In the genomic region with DNA sequence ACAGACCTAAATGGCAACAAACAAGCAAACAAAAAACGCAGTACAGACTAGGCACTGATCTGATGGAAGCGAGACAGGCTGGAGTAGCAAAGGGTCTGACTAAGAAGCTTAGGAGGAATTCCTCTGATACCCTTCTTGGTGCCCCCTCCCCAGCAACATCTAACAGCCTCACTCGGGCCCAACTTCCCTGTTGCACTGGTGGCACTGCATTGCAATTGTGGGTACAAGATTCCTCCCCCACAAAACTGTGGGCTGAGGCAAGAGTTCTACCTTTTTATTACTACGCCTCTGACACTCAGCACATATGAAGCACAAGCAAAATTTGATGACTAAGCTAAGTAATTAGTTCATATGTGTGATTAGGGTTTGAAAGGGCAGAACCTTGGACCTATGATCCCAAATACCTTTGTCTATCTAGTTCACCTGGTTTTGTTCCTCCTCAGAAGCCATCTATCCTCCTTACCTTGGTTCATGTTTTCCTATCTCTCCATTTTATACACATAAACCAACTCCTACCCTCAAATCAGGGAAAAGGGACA, we compare ENCODE assay signal across 11 cellular contexts.
DNase-seq lines count a peak whose midpoint lies in the region; ATAC-seq and TF ChIP-seq lines count a peak whose summit lies in the region.
"Had no signal": no experiment of that assay in that cellular context is flagged by ENCODE, and none has a peak within 500 bp of the region (broad histone marks: within the 10 kb centered on the region; RNA-seq: fewer than 3 reads in every experiment).

No MANE protein-coding gene starts in this region.

- ATAC-seq in heart left ventricle (no peak), left ventricle myocardium superior (no peak), foreskin keratinocyte (no peak)

- no peaks in the 10 kb centered on the region for H3K9me3 Mint-ChIP-seq in osteocyte (ENCODE audit: unreplicated experiment)
- H3K9me3 Mint-ChIP-seq: activated naive CD4-positive, alpha-beta T cell treated with anti-CD3 and anti-CD28 coated beads, Interleukin-2, amount 50 U/mL, for 24 hours had no signal

- H3K4me3 ChIP-seq in heart left ventricle (no peak overlapping the region), urinary bladder (ENCODE audit: low read depth, low read length) (no peak overlapping the region)
- H3K4me3 ChIP-seq: prostate gland had no signal

- TF ChIP-seq CTCF in heart left ventricle (IDR thresholded peaks at IDR 0.05) (no peak), foreskin keratinocyte (conservative IDR thresholded peaks at IDR 0.05) (no peak), osteocyte (IDR thresholded peaks at IDR 0.05) (no peak)

- H3K9me3 ChIP-seq in heart left ventricle, result no peaks in the 10 kb centered on the region
- H3K9me3 ChIP-seq: prostate gland had no signal

- no peaks in the 10 kb centered on the region for H3K36me3 Mint-ChIP-seq in osteocyte (ENCODE audit: unreplicated experiment)

- peaks cover 45% of the 10 kb centered on the region for H3K4me1 Mint-ChIP-seq in osteocyte (ENCODE audit: unreplicated experiment)

- peak overlapping the region; percentile 54 for H3K27ac Mint-ChIP-seq in osteocyte (ENCODE audit: unreplicated experiment)
- H3K27ac Mint-ChIP-seq: activated naive CD4-positive, alpha-beta T cell treated with anti-CD3 and anti-CD28 coated beads, Interleukin-2, amount 50 U/mL, for 24 hours had no signal

- H3K36me3 ChIP-seq in heart left ventricle (no peaks in the 10 kb centered on the region), urinary bladder (ENCODE audit: insufficient read depth) (no peaks in the 10 kb centered on the region)
- H3K36me3 ChIP-seq: prostate gland had no signal

- peaks cover 15 to 61% (median 43%) of the 10 kb centered on the region in 12 donors for H3K4me1 ChIP-seq in heart left ventricle
- H3K4me1 ChIP-seq in foreskin keratinocyte, result peaks cover 21% of the 10 kb centered on the region
- H3K4me1 ChIP-seq in urinary bladder (ENCODE audit: insufficient read depth), result peaks cover 5% of the 10 kb centered on the region
- H3K4me1 ChIP-seq: prostate gland had no signal

- DNase-seq in heart left ventricle (no peak), left ventricle myocardium superior (no peak), foreskin keratinocyte (no peak), osteocyte (ENCODE audit: extremely low spot score, unreplicated experiment) (no peak), NCI-H82 (lab: John Stamatoyannopoulos, UW) (no peak), NCI-H2029 (lab: John Stamatoyannopoulos, UW) (no peak)
- DNase-seq in stimulated activated CD4-positive, alpha-beta T cell treated with anti-CD3 and anti-CD28 coated beads, Interleukin-4, amount 100 ng/mL, for 1 hour, result no peak
- DNase-seq: Karpas-422 had no signal

- TF ChIP-seq POLR2A in heart left ventricle (IDR thresholded peaks at IDR 0.05), result no peak

- H3K4me3 Mint-ChIP-seq in osteocyte (ENCODE audit: unreplicated experiment), result no peak overlapping the region
- H3K4me3 Mint-ChIP-seq: activated naive CD4-positive, alpha-beta T cell treated with anti-CD3 and anti-CD28 coated beads, Interleukin-2, amount 50 U/mL, for 24 hours had no signal

- H3K27ac ChIP-seq in heart left ventricle, result peak overlapping the region; percentile 41 to 83 (median 76)
- H3K27ac ChIP-seq in foreskin keratinocyte, result peak overlapping the region; percentile 54
- H3K27ac ChIP-seq in urinary bladder (ENCODE audit: low read depth), result peak overlapping the region; percentile 38

- H3K27me3 Mint-ChIP-seq in osteocyte (ENCODE audit: unreplicated experiment), result no peaks in the 10 kb centered on the region
- H3K27me3 Mint-ChIP-seq: activated naive CD4-positive, alpha-beta T cell treated with anti-CD3 and anti-CD28 coated beads, Interleukin-2, amount 50 U/mL, for 24 hours had no signal

- intact Hi-C loops in heart left ventricle (cut with DNase I) (loop anchor here in 9 of 10 donors (1.0 to 5.0 kb wide), 11 partner anchors 55 to 107 kb away; partner anchors contain the start of genes PLCG1 (in 3 of the 9), LPIN3 (in 1 of the 9) and ZHX3 (in 1 of the 9)), left ventricle myocardium superior (cut with micrococcal nuclease) (loop anchor here (5.0 kb wide), 1 partner anchor 57 kb away; no protein-coding TSS in a partner anchor)

- 77 to 86% (median 83%) methylated on average over 4 of the region's 4 CpGs for WGBS in heart left ventricle, 4 donors
- 89% methylated on average over 4 of the region's 4 CpGs for WGBS in urinary bladder

- H3K27me3 ChIP-seq in heart left ventricle, result no peaks in the 10 kb centered on the region
- no peaks in the 10 kb centered on the region for H3K27me3 ChIP-seq in foreskin keratinocyte
